ENCODE assay signal across 19 cellular contexts in genomic region chr1:54566438-54567141, GRCh38. TPM values are rescaled to one million over a fixed set of nuclear protein-coding genes. Genes with fewer than 3 reads are reported as not detected.
"Had no signal": no experiment of that assay in that cellular context is flagged by ENCODE, and none has a peak within 500 bp of the region (broad histone marks: within the 10 kb centered on the region; RNA-seq: fewer than 3 reads in every experiment).

No MANE protein-coding gene starts in this region.

- H3K9me3 Mint-ChIP-seq: activated naive CD4-positive, alpha-beta T cell treated with anti-CD3 and anti-CD28 coated beads, Interleukin-2, amount 50 U/mL, for 24 hours; dendritic cell treated with granulocyte-macrophage colony-stimulating factor and Interleukin-4, amounts not matched to agents 40 ng/mL and 50 ng/mL, for 4 days; effector memory CD8-positive, alpha-beta T cell; naive thymus-derived CD4-positive, alpha-beta T cell had no signal

- H3K36me3 Mint-ChIP-seq: activated naive CD4-positive, alpha-beta T cell treated with anti-CD3 and anti-CD28 coated beads, Interleukin-2, amount 50 U/mL, for 24 hours; naive thymus-derived CD4-positive, alpha-beta T cell had no signal

- ATAC-seq: effector memory CD8-positive, alpha-beta T cell; left colon; naive thymus-derived CD4-positive, alpha-beta T cell had no signal

- FAIRE-seq: urothelium cell line had no signal

- H3K27ac ChIP-seq: stomach, thoracic aorta had no signal

- H3K27me3 ChIP-seq: sigmoid colon, stomach had no signal

- H3K4me3 ChIP-seq: sigmoid colon, stomach, thoracic aorta had no signal

- H3K4me3 Mint-ChIP-seq: activated naive CD4-positive, alpha-beta T cell treated with anti-CD3 and anti-CD28 coated beads, Interleukin-2, amount 50 U/mL, for 24 hours; dendritic cell treated with granulocyte-macrophage colony-stimulating factor and Interleukin-4, amounts not matched to agents 40 ng/mL and 50 ng/mL, for 4 days; effector memory CD8-positive, alpha-beta T cell; naive thymus-derived CD4-positive, alpha-beta T cell had no signal

- H3K27me3 Mint-ChIP-seq: activated naive CD4-positive, alpha-beta T cell treated with anti-CD3 and anti-CD28 coated beads, Interleukin-2, amount 50 U/mL, for 24 hours; dendritic cell treated with granulocyte-macrophage colony-stimulating factor and Interleukin-4, amounts not matched to agents 40 ng/mL and 50 ng/mL, for 4 days; effector memory CD8-positive, alpha-beta T cell had no signal

- H3K9me3 ChIP-seq: sigmoid colon, stomach, thoracic aorta had no signal

- H3K27ac Mint-ChIP-seq: activated naive CD4-positive, alpha-beta T cell treated with anti-CD3 and anti-CD28 coated beads, Interleukin-2, amount 50 U/mL, for 24 hours had no signal

- H3K36me3 ChIP-seq: sigmoid colon, stomach, thoracic aorta had no signal

- DNase-seq: activated CD4-positive, alpha-beta T cell treated with anti-CD3 and anti-CD28 coated beads for 1 hour; cerebellar nuclear complex; effector memory CD8-positive, alpha-beta T cell; glutamatergic neuron; left colon; naive thymus-derived CD4-positive, alpha-beta T cell; stimulated activated CD4-positive, alpha-beta T cell treated with anti-CD3 and anti-CD28 coated beads, Interleukin-12 subunit alpha, Interleukin-12 subunit beta, amount 100 ng/mL, for 4 hours; stimulated activated CD4-positive, alpha-beta T cell treated with anti-CD3 and anti-CD28 coated beads, Interleukin-2, amount 100 ng/mL, for 48 hours; stimulated activated CD8-positive, alpha-beta memory T cell treated with anti-CD3 and anti-CD28 coated beads, Interleukin-4, amount 100 ng/mL, for 48 hours; stomach; T-helper 9 cell had no signal

RNA-seq across cellular contexts. Expression of gene FAM151A, which starts 56.7 kb away (rescaled TPM):
- total RNA-seq: fibroblast of villous mesenchyme; lung microvascular endothelial cell; mononuclear cell; naive thymus-derived CD4-positive, alpha-beta T cell; sigmoid colon; thoracic aorta had no signal
- polyA plus RNA-seq: naive thymus-derived CD4-positive, alpha-beta T cell had no signal
